7 cellular contexts compared by ENCODE assay signal in the genomic region with DNA sequence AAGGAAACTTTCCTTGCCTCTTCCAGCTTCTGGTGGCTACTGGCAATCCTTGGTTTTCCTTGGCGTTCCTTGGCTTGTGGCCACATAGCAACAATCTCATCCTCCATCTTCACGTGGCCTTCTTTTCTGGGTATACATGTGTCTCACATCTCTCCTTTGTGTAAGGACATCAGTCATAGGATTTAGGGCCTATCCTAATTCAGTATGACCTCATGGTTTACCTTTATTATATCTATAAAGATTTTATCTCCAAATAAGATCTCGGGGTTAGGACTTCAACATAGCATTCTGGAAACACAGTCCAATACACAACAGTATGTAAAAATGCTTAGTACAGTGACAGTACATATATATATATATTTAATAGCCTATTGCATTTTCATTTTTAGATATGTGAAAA. TPM values are rescaled to one million over a fixed set of nuclear protein-coding genes. Genes with fewer than 3 reads are reported as not detected.
"Had no signal": no experiment of that assay in that cellular context is flagged by ENCODE, and none has a peak within 500 bp of the region (broad histone marks: within the 10 kb centered on the region; RNA-seq: fewer than 3 reads in every experiment).

No MANE protein-coding gene starts in this region.

- H3K27ac ChIP-seq: HL-60 had no signal

- H3K4me3 ChIP-seq: GM23338 had no signal

- H2AFZ ChIP-seq: GM23338 had no signal

- H3K4me2 ChIP-seq: GM23338 had no signal

- ATAC-seq: GM23338, HepG2 had no signal

- DNase-seq: H9, HCEC 1CT, HFFc6 had no signal

RNA-seq across cellular contexts. Expression of gene LRIG3, which starts 58.4 kb away (rescaled TPM):
- polyA plus RNA-seq: IgD-negative memory B cell had no signal
